ENCODE assay signal across 2 cellular contexts in the genomic region with DNA sequence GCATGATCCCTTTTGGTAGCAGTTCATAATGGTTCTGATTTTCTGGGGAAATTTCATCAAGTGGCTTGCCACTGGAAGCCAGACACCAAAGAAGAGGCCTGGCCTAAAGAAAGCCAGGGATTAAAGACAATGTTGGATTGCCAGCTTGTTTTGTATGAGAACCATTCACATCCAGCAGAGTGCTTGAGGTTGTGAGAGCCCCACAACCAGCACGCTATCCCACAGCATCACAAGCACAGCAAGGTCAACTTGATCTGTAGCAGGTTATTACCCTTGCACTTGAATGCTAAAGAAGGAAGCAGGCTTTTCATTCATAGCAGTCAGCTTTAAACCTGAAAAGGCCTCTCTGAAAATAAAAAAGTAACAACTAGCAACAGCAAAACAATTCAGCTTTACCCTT.
TF ChIP-seq lines count a peak whose summit lies in the region.

No MANE protein-coding gene starts in this region.

TF ChIP-seq in SK-N-SH, 30 proteins besides CTCF, POLR2A, EP300 and RAD21 (continued from another document):
- TF ChIP-seq USF1 (IDR thresholded peaks at IDR 0.05; ENCODE audit: borderline replicate concordance, low read depth) (no peak), JUND (IDR thresholded peaks at IDR 0.05) (no peak), CHD2 (IDR thresholded peaks at IDR 0.05; ENCODE audit: low read length, partially characterized antibody) (no peak), ELF1 (IDR thresholded peaks at IDR 0.05) (no peak), PBX3 (IDR thresholded peaks at IDR 0.05) (no peak), EZH2phosphoT487 (IDR thresholded peaks at IDR 0.05; ENCODE audit: borderline replicate concordance, low read depth) (no peak), GABPA (IDR thresholded peaks at IDR 0.05; ENCODE audit: low read depth) (no peak), RCOR1 (IDR thresholded peaks at IDR 0.05; ENCODE audit: low read length) (no peak), NRF1 (IDR thresholded peaks at IDR 0.05; ENCODE audit: low read depth, low read length) (no peak), RFX5 (IDR thresholded peaks at IDR 0.05; ENCODE audit: low read length) (no peak), POLR2AphosphoS5 (IDR thresholded peaks at IDR 0.05; ENCODE audit: low read depth, low read length) (no peak), IRF3 (IDR thresholded peaks at IDR 0.05; ENCODE audit: low read depth, low read length) (no peak), FOSL2 (IDR thresholded peaks at IDR 0.05; ENCODE audit: borderline replicate concordance, low read depth) (no peak), MEF2A (IDR thresholded peaks at IDR 0.05; ENCODE audit: borderline replicate concordance, low read depth) (no peak), MAX (IDR thresholded peaks at IDR 0.05; ENCODE audit: low read depth) (no peak)
- TF ChIP-seq, protein P1, sequence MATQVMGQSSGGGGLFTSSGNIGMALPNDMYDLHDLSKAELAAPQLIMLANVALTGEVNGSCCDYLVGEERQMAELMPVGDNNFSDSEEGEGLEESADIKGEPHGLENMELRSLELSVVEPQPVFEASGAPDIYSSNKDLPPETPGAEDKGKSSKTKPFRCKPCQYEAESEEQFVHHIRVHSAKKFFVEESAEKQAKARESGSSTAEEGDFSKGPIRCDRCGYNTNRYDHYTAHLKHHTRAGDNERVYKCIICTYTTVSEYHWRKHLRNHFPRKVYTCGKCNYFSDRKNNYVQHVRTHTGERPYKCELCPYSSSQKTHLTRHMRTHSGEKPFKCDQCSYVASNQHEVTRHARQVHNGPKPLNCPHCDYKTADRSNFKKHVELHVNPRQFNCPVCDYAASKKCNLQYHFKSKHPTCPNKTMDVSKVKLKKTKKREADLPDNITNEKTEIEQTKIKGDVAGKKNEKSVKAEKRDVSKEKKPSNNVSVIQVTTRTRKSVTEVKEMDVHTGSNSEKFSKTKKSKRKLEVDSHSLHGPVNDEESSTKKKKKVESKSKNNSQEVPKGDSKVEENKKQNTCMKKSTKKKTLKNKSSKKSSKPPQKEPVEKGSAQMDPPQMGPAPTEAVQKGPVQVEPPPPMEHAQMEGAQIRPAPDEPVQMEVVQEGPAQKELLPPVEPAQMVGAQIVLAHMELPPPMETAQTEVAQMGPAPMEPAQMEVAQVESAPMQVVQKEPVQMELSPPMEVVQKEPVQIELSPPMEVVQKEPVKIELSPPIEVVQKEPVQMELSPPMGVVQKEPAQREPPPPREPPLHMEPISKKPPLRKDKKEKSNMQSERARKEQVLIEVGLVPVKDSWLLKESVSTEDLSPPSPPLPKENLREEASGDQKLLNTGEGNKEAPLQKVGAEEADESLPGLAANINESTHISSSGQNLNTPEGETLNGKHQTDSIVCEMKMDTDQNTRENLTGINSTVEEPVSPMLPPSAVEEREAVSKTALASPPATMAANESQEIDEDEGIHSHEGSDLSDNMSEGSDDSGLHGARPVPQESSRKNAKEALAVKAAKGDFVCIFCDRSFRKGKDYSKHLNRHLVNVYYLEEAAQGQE (IDR thresholded peaks at IDR 0.05; ENCODE audit: low read depth, low read length): no peak

TF ChIP-seq in SK-N-SH treated with all-trans-retinoic acid at 6 μM for 48 hours, 23 proteins besides CTCF, POLR2A, EP300 and RAD21 (continued from another document):
- TF ChIP-seq, protein P2, sequence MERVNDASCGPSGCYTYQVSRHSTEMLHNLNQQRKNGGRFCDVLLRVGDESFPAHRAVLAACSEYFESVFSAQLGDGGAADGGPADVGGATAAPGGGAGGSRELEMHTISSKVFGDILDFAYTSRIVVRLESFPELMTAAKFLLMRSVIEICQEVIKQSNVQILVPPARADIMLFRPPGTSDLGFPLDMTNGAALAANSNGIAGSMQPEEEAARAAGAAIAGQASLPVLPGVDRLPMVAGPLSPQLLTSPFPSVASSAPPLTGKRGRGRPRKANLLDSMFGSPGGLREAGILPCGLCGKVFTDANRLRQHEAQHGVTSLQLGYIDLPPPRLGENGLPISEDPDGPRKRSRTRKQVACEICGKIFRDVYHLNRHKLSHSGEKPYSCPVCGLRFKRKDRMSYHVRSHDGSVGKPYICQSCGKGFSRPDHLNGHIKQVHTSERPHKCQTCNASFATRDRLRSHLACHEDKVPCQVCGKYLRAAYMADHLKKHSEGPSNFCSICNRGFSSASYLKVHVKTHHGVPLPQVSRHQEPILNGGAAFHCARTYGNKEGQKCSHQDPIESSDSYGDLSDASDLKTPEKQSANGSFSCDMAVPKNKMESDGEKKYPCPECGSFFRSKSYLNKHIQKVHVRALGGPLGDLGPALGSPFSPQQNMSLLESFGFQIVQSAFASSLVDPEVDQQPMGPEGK (CRISPR knock-in tag; IDR thresholded peaks at IDR 0.05; ENCODE audit: borderline replicate concordance): no peak
- TF ChIP-seq BACH2 (CRISPR knock-in tag; IDR thresholded peaks at IDR 0.05; ENCODE audit: borderline replicate concordance) (no peak), ISL1 (CRISPR knock-in tag; IDR thresholded peaks at IDR 0.05) (no peak), ZNF565 (CRISPR knock-in tag; conservative IDR thresholded peaks at IDR 0.05; ENCODE audit: low read depth) (no peak), RARB (CRISPR knock-in tag; IDR thresholded peaks at IDR 0.05) (no peak), ARNTL (CRISPR knock-in tag; IDR thresholded peaks at IDR 0.05; ENCODE audit: borderline replicate concordance, low read depth) (no peak), ZNF70 (CRISPR knock-in tag; IDR thresholded peaks at IDR 0.05) (no peak), TOX (CRISPR knock-in tag; IDR thresholded peaks at IDR 0.05; ENCODE audit: borderline replicate concordance) (no peak)
- TF ChIP-seq, protein P3, sequence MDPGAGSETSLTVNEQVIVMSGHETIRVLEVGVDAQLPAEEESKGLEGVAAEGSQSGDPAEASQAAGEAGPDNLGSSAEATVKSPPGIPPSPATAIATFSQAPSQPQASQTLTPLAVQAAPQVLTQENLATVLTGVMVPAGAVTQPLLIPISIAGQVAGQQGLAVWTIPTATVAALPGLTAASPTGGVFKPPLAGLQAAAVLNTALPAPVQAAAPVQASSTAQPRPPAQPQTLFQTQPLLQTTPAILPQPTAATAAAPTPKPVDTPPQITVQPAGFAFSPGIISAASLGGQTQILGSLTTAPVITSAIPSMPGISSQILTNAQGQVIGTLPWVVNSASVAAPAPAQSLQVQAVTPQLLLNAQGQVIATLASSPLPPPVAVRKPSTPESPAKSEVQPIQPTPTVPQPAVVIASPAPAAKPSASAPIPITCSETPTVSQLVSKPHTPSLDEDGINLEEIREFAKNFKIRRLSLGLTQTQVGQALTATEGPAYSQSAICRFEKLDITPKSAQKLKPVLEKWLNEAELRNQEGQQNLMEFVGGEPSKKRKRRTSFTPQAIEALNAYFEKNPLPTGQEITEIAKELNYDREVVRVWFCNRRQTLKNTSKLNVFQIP (CRISPR knock-in tag; IDR thresholded peaks at IDR 0.05; ENCODE audit: borderline replicate concordance, low read depth): no peak
